12 cellular contexts compared by ENCODE assay signal in genomic region chr3:112619295-112619694, GRCh38. TPM values are rescaled to one million over a fixed set of nuclear protein-coding genes. Genes with fewer than 3 reads are reported as not detected.
DNase-seq lines count a peak whose midpoint lies in the region; ATAC-seq, FAIRE-seq and TF ChIP-seq lines count a peak whose summit lies in the region.
"Had no signal": no experiment of that assay in that cellular context is flagged by ENCODE, and none has a peak within 500 bp of the region (broad histone marks: within the 10 kb centered on the region; RNA-seq: fewer than 3 reads in every experiment).

No MANE protein-coding gene starts in this region.

- H3K4me1 ChIP-seq in H1 (replicated peaks in 1 of 4; ENCODE audit: control insufficient read depth in 3 of 4, insufficient read depth in 4 of 4, low read length in 3 of 4) (peaks cover 0 to 4% (median 1%) of the 10 kb centered on the region in 4 experiments; a peak in 4 of 7 replicates), BE2C (no peaks in the 10 kb centered on the region)

- no peak overlapping the region for H3K4me2 ChIP-seq in H1 (ENCODE audit: insufficient read depth in 1 of 2, low read depth in 2 of 2, low read length in 2 of 2)
- H3K4me2 ChIP-seq: KMS-11 had no signal

- no peak overlapping the region for H2BK5ac ChIP-seq in H1 (ENCODE audit: low read depth, low read length)

- H2BK15ac ChIP-seq in H1 (ENCODE audit: low read length) = no peak overlapping the region

- no peak overlapping the region for H3K18ac ChIP-seq in H1 (ENCODE audit: extremely low read depth, low read length)

- H3K9me3 ChIP-seq in H1 (ENCODE audit: insufficient read depth in 2 of 2, low read depth in 1 of 2, low read length in 1 of 2) (no peaks in the 10 kb centered on the region; a peak in 1 of 4 replicates), BE2C (no peaks in the 10 kb centered on the region)
- H3K9me3 ChIP-seq: Caco-2 had no signal

- TF ChIP-seq RAD21 in H1 (IDR thresholded peaks at IDR 0.05 in 1 of 2, conservative IDR thresholded peaks at IDR 0.05 in 1 of 2; ENCODE audit: low read depth in 2 of 2, low read length in 2 of 2) = no peak

- no peak for TF ChIP-seq POLR2A in H1 (IDR thresholded peaks at IDR 0.05; ENCODE audit: control extremely low read depth in 1 of 2, low read depth in 2 of 2, low read length in 2 of 2)

- no peak overlapping the region for H3K14ac ChIP-seq in H1 (ENCODE audit: insufficient read length)

- H3K79me1 ChIP-seq in H1 (ENCODE audit: low read depth, low read length) = no peaks in the 10 kb centered on the region

- TF ChIP-seq EP300 in H1 (IDR thresholded peaks at IDR 0.05; ENCODE audit: borderline replicate concordance in 1 of 2, low read depth in 2 of 2, low read length in 2 of 2) = no peak

- H3K79me2 ChIP-seq in H1 (ENCODE audit: control insufficient read depth in 1 of 2, insufficient read depth in 2 of 2, low read length in 2 of 2) = no peaks in the 10 kb centered on the region

- no peak overlapping the region for H2AK5ac ChIP-seq in H1 (ENCODE audit: low read depth, low read length)

- no peak overlapping the region for H2BK12ac ChIP-seq in H1 (ENCODE audit: low read depth, low read length)

- CTCF ChIA-PET in H1 (lab: Charles Lee; ENCODE audit: partially characterized antibody) = no interaction called here

- H3K27me3 ChIP-seq in H1 (replicated peaks in 1 of 4; ENCODE audit: control insufficient read depth in 3 of 4, extremely low read depth in 1 of 4, insufficient read depth in 3 of 4, low read length in 3 of 4) (no peaks in the 10 kb centered on the region), BE2C (no peaks in the 10 kb centered on the region)

- no peak overlapping the region for H3K4ac ChIP-seq in H1 (replicated peaks; ENCODE audit: insufficient read length, low read depth, low read length)

- no peak overlapping the region for H3K56ac ChIP-seq in H1 (replicated peaks; ENCODE audit: insufficient read length, low read depth, low read length)

- H2BK120ac ChIP-seq in H1 (replicated peaks; ENCODE audit: low read depth, low read length) = no peak overlapping the region

- H3K27ac ChIP-seq in H1 (ENCODE audit: low read depth, low read length) = no peak overlapping the region
- H3K27ac ChIP-seq: KMS-11 had no signal

- no peaks in the 10 kb centered on the region for H4K20me1 ChIP-seq in H1 (replicated peaks in 1 of 2; ENCODE audit: control insufficient read depth in 1 of 2, insufficient read depth in 2 of 2, low read length in 2 of 2)

- H4K5ac ChIP-seq in H1 (ENCODE audit: insufficient read length, low read depth, low read length) = no peak overlapping the region

- H3K9ac ChIP-seq in H1 (replicated peaks in 1 of 4; ENCODE audit: extremely low read depth in 1 of 4, low read depth in 3 of 4, low read length in 3 of 4) = no peak overlapping the region
- H3K9ac ChIP-seq: KMS-11 had no signal

- H3K36me3 ChIP-seq in H1 (ENCODE audit: control insufficient read depth in 2 of 4, insufficient read depth in 4 of 4, low read length in 3 of 4) (no peaks in the 10 kb centered on the region), BE2C (no peaks in the 10 kb centered on the region)

- FAIRE-seq in H1 (lab: Jason Lieb, UNC) = no peak

- H2AFZ ChIP-seq in H1 (ENCODE audit: low read length) = no peak overlapping the region

- POLR2A ChIA-PET in H1 (lab: Charles Lee; ENCODE audit: partially characterized antibody) = no interaction called here

- WGBS in H1 (ENCODE audit: extremely low coverage in 1 of 2, insufficient coverage in 1 of 2, insufficient read length in 1 of 2, insufficient replicate concordance in 2 of 2, low coverage in 1 of 2, low lambda C conversion rate in 2 of 2, missing lambda C conversion rate in 1 of 2), 2 experiments = 98% methylated on average over 2 of the region's 2 CpGs; no CpG with 5 or more reads in 1 of the 2 experiments

- ATAC-seq in GM18858 (IDR thresholded peaks at IDR 0.05; ENCODE audit: unreplicated experiment) (peak; percentile 80), GM21786 (IDR thresholded peaks at IDR 0.05; ENCODE audit: unreplicated experiment) (peak; percentile 63), HG03432 (IDR thresholded peaks at IDR 0.05; ENCODE audit: unreplicated experiment) (peak; percentile 79), GM21717 (IDR thresholded peaks at IDR 0.05; ENCODE audit: unreplicated experiment) (no peak)

- H3K23me2 ChIP-seq in H1 (ENCODE audit: low read depth, low read length) = no peaks in the 10 kb centered on the region

- no peak for TF ChIP-seq CTCF in H1 (IDR thresholded peaks at IDR 0.05; ENCODE audit: control extremely low read depth in 1 of 3, insufficient read depth in 1 of 3, low read depth in 1 of 3, low read length in 3 of 3)
- no peak for TF ChIP-seq CTCF in BE2C (IDR thresholded peaks at IDR 0.05; ENCODE audit: low read depth, low read length)

- H4K8ac ChIP-seq in H1 (ENCODE audit: extremely low read depth, insufficient read depth, low read length) = no peak overlapping the region

- no peak for DNase-seq in H1 (ENCODE audit: low read depth in 1 of 2, low spot score in 2 of 2)
- no peak for DNase-seq in AML-193 (lab: John Stamatoyannopoulos, UW)
- DNase-seq in inferior parietal cortex (ENCODE audit: extremely low spot score) = no peak
- no peak for DNase-seq in BE2C
- DNase-seq: activated gamma-delta T cell treated with Interleukin-2 at 50 U/mL for 16 hours, Caco-2, NCI-H69 had no signal

- H3K4me3 ChIP-seq in H1 (ENCODE audit: extremely low read depth in 1 of 4, insufficient read depth in 2 of 4, low read depth in 3 of 4, low read length in 4 of 4) (no peak overlapping the region), BE2C (ENCODE audit: low read depth, low read length) (no peak overlapping the region)

- H4K91ac ChIP-seq in H1 (replicated peaks; ENCODE audit: insufficient read length, low read length) = no peak overlapping the region

- H3K23ac ChIP-seq in H1 (ENCODE audit: insufficient read length) = no peak overlapping the region

- no peak overlapping the region for H2BK20ac ChIP-seq in H1 (ENCODE audit: low read length)

TF ChIP-seq in H1, 55 proteins besides CTCF, POLR2A, EP300 and RAD21:
- TF ChIP-seq POU5F1 (IDR thresholded peaks at IDR 0.05; ENCODE audit: low read depth, low read length) (no peak), HDAC6 (IDR thresholded peaks at IDR 0.05; ENCODE audit: low read depth, low read length) (no peak), SIN3A (conservative IDR thresholded peaks at IDR 0.05 in 1 of 2, IDR thresholded peaks at IDR 0.05 in 1 of 2; ENCODE audit: low read depth in 1 of 2, low read length in 2 of 2) (no peak), CTBP2 (IDR thresholded peaks at IDR 0.05; ENCODE audit: borderline replicate concordance, insufficient read depth, insufficient read length, low read length) (no peak), BACH1 (IDR thresholded peaks at IDR 0.05; ENCODE audit: low read length) (0 out of 2 replicates have a peak, but pooled peaks have one; percentile 25), RXRA (IDR thresholded peaks at IDR 0.05; ENCODE audit: insufficient read depth, low read depth, low read length) (no peak)

RNA-seq across cellular contexts. Expression of gene CCDC80, which starts 21.6 kb away (rescaled TPM):
- 12.6 and 12.9 TPM in 2 replicates for total RNA-seq in H1 (2021; fragmentation: NEBNext Ultra II Directional; extraction: Animal tissue kit (Norgen Biotek cat#: 25700))
- 0.89 and 1.1 TPM in 2 replicates for polyA plus RNA-seq in H1 (2011; rRNA removed)
- 1.00 TPM for polyA plus RNA-seq in H1 (2011; cell fraction: cytosol; rRNA removed)
- 1.2 TPM for polyA plus RNA-seq in H1 (2011; cell fraction: nucleus; rRNA removed)
- polyA plus RNA-seq in H1 (2012, experiment 1 of 2) = 4.2 to 5.6 TPM (median 5.1 TPM) in 4 replicates
- 0.49 TPM for polyA plus RNA-seq in H1 (2012, experiment 2 of 2)
- polyA plus RNA-seq in H1 (2013, experiment 1 of 2) = 23.7 TPM
- 25.8 TPM for polyA plus RNA-seq in H1 (2013, experiment 2 of 2)
- 0.91 and 1.7 TPM in 2 replicates for polyA minus RNA-seq in H1 (2011; rRNA and poly(A)+ RNA removed)
- polyA minus RNA-seq in H1 (2011; cell fraction: cytosol; rRNA and poly(A)+ RNA removed) = 2.2 TPM
- 2.2 TPM for polyA minus RNA-seq in H1 (2011; cell fraction: nucleus; rRNA and poly(A)+ RNA removed)
- 9.5 TPM for polyA plus RNA-seq in BE2C (2012; ENCODE audit: insufficient read depth, insufficient read length, low read depth)

RNA-seq across cellular contexts. Expression of gene SLC35A5, which starts 57.5 kb away (rescaled TPM):
- total RNA-seq in H1 (2021; fragmentation: NEBNext Ultra II Directional; extraction: Animal tissue kit (Norgen Biotek cat#: 25700)) = 30.5 and 36.5 TPM in 2 replicates
- polyA plus RNA-seq in H1 (2011; rRNA removed) = 21.8 and 38.6 TPM in 2 replicates
- polyA plus RNA-seq in H1 (2011; cell fraction: cytosol; rRNA removed) = 29.0 TPM
- polyA plus RNA-seq in H1 (2011; cell fraction: nucleus; rRNA removed) = 8.3 TPM
- polyA plus RNA-seq in H1 (2012, experiment 1 of 2) = 14.5 to 25.2 TPM (median 18.4 TPM) in 4 replicates
- 1.5 TPM for polyA plus RNA-seq in H1 (2012, experiment 2 of 2)
- 28.7 TPM for polyA plus RNA-seq in H1 (2013, experiment 1 of 2)
- 34.7 TPM for polyA plus RNA-seq in H1 (2013, experiment 2 of 2)
- 53.1 and 54.8 TPM in 2 replicates for polyA minus RNA-seq in H1 (2011; rRNA and poly(A)+ RNA removed)
- 24.4 TPM for polyA minus RNA-seq in H1 (2011; cell fraction: cytosol; rRNA and poly(A)+ RNA removed)
- 26.4 TPM for polyA minus RNA-seq in H1 (2011; cell fraction: nucleus; rRNA and poly(A)+ RNA removed)
- 38.0 TPM for polyA plus RNA-seq in BE2C (2012; ENCODE audit: insufficient read depth, insufficient read length, low read depth)

RNA-seq across cellular contexts. Expression of gene ATG3, which starts 57.5 kb away (rescaled TPM):
- total RNA-seq in H1 (2021; fragmentation: NEBNext Ultra II Directional; extraction: Animal tissue kit (Norgen Biotek cat#: 25700)) = 54.9 and 55.3 TPM in 2 replicates
- 27.3 and 27.6 TPM in 2 replicates for polyA plus RNA-seq in H1 (2011; rRNA removed)
- polyA plus RNA-seq in H1 (2011; cell fraction: cytosol; rRNA removed) = 41.3 TPM
- 20.5 TPM for polyA plus RNA-seq in H1 (2011; cell fraction: nucleus; rRNA removed)
- polyA plus RNA-seq in H1 (2012, experiment 1 of 2) = 37.1 to 44.2 TPM (median 41.7 TPM) in 4 replicates
- polyA plus RNA-seq in H1 (2012, experiment 2 of 2) = 11.4 TPM
- polyA plus RNA-seq in H1 (2013, experiment 1 of 2) = 36.7 TPM
- 35.4 TPM for polyA plus RNA-seq in H1 (2013, experiment 2 of 2)
- polyA minus RNA-seq in H1 (2011; rRNA and poly(A)+ RNA removed) = 15.0 and 15.8 TPM in 2 replicates
- 33.8 TPM for polyA minus RNA-seq in H1 (2011; cell fraction: cytosol; rRNA and poly(A)+ RNA removed)
- polyA minus RNA-seq in H1 (2011; cell fraction: nucleus; rRNA and poly(A)+ RNA removed) = 25.9 TPM
- 39.0 TPM for polyA plus RNA-seq in BE2C (2012; ENCODE audit: insufficient read depth, insufficient read length, low read depth)
